In genomic region chr7:27202018-27202740, GRCh38 we compare ENCODE assay signal across 14 cellular contexts. TPM values are rescaled to one million over a fixed set of nuclear protein-coding genes. Genes with fewer than 3 reads are reported as not detected.
DNase-seq lines count a peak whose midpoint lies in the region; ATAC-seq and TF ChIP-seq lines count a peak whose summit lies in the region.
"Had no signal": no experiment of that assay in that cellular context is flagged by ENCODE, and none has a peak within 500 bp of the region (broad histone marks: within the 10 kb centered on the region; RNA-seq: fewer than 3 reads in every experiment).

No MANE protein-coding gene starts in this region.

- H3K4me1 Mint-ChIP-seq in activated T-cell treated with anti-CD3 and anti-CD28 coated beads, Interleukin-2, amount 50 U/mL, for 24 hours (ENCODE audit: low read depth), result peaks cover 40% of the 10 kb centered on the region
- H3K4me1 Mint-ChIP-seq in stimulated activated naive B cell treated with anti-CD40 and anti-IgM and Interleukin-4, amounts not matched to agents 10 μg/mL and 1 μg/mL and 100 μg/mL, for 72 hours, result peaks cover 42 to 60% of the 10 kb centered on the region in 2 donors

- H3K4me3 Mint-ChIP-seq in activated T-cell treated with anti-CD3 and anti-CD28 coated beads, Interleukin-2, amount 50 U/mL, for 24 hours, result peak overlapping the region; percentile 8
- H3K4me3 Mint-ChIP-seq in stimulated activated naive B cell treated with anti-CD40 and anti-IgM and Interleukin-4, amounts not matched to agents 10 μg/mL and 1 μg/mL and 100 μg/mL, for 72 hours, result peak overlapping the region in 1 of 2 donors; percentile 51

- peaks cover 13% of the 10 kb centered on the region for H4K20me1 ChIP-seq in hepatocyte (ENCODE audit: insufficient read depth, poor library complexity, severe bottlenecking)

- no peaks in the 10 kb centered on the region for H3K9me2 ChIP-seq in hepatocyte (replicated peaks; ENCODE audit: insufficient read depth)

- H3K4me2 ChIP-seq in hepatocyte, result peak overlapping the region; percentile 90

- no peaks in the 10 kb centered on the region for H3K36me3 Mint-ChIP-seq in activated T-cell treated with anti-CD3 and anti-CD28 coated beads, Interleukin-2, amount 50 U/mL, for 24 hours (ENCODE audit: low read depth)
- H3K36me3 Mint-ChIP-seq in stimulated activated naive B cell treated with anti-CD40 and anti-IgM and Interleukin-4, amounts not matched to agents 10 μg/mL and 1 μg/mL and 100 μg/mL, for 72 hours, result peaks cover 0 to 5% of the 10 kb centered on the region in 2 donors

- no peak overlapping the region for H2AFZ ChIP-seq in hepatocyte

- no peak for DNase-seq in activated T-cell treated with anti-CD3 and anti-CD28 coated beads, Interleukin-2, amount 50 U/mL, for 24 hours
- DNase-seq in activated T-cell treated with anti-CD3 and anti-CD28 coated beads for 4 hours (no peak), hepatocyte (ENCODE audit: low spot score) (no peak), uterus (no peak)
- no peak for DNase-seq in stimulated activated naive B cell treated with anti-CD40 and anti-IgM and Interleukin-4, amounts not matched to agents 10 μg/mL and 1 μg/mL and 100 μg/mL, for 72 hours
- DNase-seq: effector CD8-positive, alpha-beta T cell; heart right ventricle; T-helper 9 cell had no signal

- ATAC-seq in stimulated activated naive B cell treated with anti-CD40 and anti-IgM and Interleukin-4, amounts not matched to agents 10 μg/mL and 1 μg/mL and 100 μg/mL, for 72 hours (replicated peaks), result no peak
- no peak for ATAC-seq in GM18909 (IDR thresholded peaks at IDR 0.05; ENCODE audit: poor library complexity, unreplicated experiment)

- no peak overlapping the region for H3K27ac Mint-ChIP-seq in activated T-cell treated with anti-CD3 and anti-CD28 coated beads, Interleukin-2, amount 50 U/mL, for 24 hours
- H3K27ac Mint-ChIP-seq in stimulated activated naive B cell treated with anti-CD40 and anti-IgM and Interleukin-4, amounts not matched to agents 10 μg/mL and 1 μg/mL and 100 μg/mL, for 72 hours, result peak overlapping the region; percentile 9

- TF ChIP-seq CTCF in hepatocyte (IDR thresholded peaks at IDR 0.05; ENCODE audit: poor library complexity), result no peak
- no peak for TF ChIP-seq CTCF in uterus (IDR thresholded peaks at IDR 0.05)

- intact Hi-C loops in uterus (cut with DNase I; ENCODE audit: low total_unique reads), result no loop called here

- TF ChIP-seq POLR2A in uterus (IDR thresholded peaks at IDR 0.05), result no peak

- H3K27ac ChIP-seq in hepatocyte, result peak overlapping the region; percentile 82
- H3K27ac ChIP-seq in uterus, result no peak overlapping the region
- H3K27ac ChIP-seq: A549, ascending aorta, heart right ventricle, Peyer's patch had no signal

- H3K36me3 ChIP-seq in hepatocyte (replicated peaks; ENCODE audit: insufficient read depth, low read depth), result no peaks in the 10 kb centered on the region
- no peaks in the 10 kb centered on the region for H3K36me3 ChIP-seq in uterus
- H3K36me3 ChIP-seq: ascending aorta, heart right ventricle, Peyer's patch had no signal

- H3K27me3 Mint-ChIP-seq in activated T-cell treated with anti-CD3 and anti-CD28 coated beads, Interleukin-2, amount 50 U/mL, for 24 hours, result peaks cover 92% of the 10 kb centered on the region
- H3K27me3 Mint-ChIP-seq in stimulated activated naive B cell treated with anti-CD40 and anti-IgM and Interleukin-4, amounts not matched to agents 10 μg/mL and 1 μg/mL and 100 μg/mL, for 72 hours, result peaks cover 87 to 95% of the 10 kb centered on the region in 2 donors

- H3K4me1 ChIP-seq in hepatocyte (ENCODE audit: insufficient read depth) (peaks cover 4% of the 10 kb centered on the region), uterus (peaks cover 0 to 11% of the 10 kb centered on the region in 2 donors)

- H3K79me2 ChIP-seq in hepatocyte, result peaks cover 78% of the 10 kb centered on the region

- H3K9me3 ChIP-seq in hepatocyte (ENCODE audit: low read depth) (no peaks in the 10 kb centered on the region), uterus (no peaks in the 10 kb centered on the region)
- H3K9me3 ChIP-seq: A549, ascending aorta, heart right ventricle had no signal

- WGBS in hepatocyte (ENCODE audit: low lambda C conversion rate, missing lambda C conversion rate), result 17% methylated on average over 27 of the region's 29 CpGs

- no peaks in the 10 kb centered on the region for H3K9me3 Mint-ChIP-seq in activated T-cell treated with anti-CD3 and anti-CD28 coated beads, Interleukin-2, amount 50 U/mL, for 24 hours
- no peaks in the 10 kb centered on the region for H3K9me3 Mint-ChIP-seq in stimulated activated naive B cell treated with anti-CD40 and anti-IgM and Interleukin-4, amounts not matched to agents 10 μg/mL and 1 μg/mL and 100 μg/mL, for 72 hours

- peaks cover 91% of the 10 kb centered on the region for H3K27me3 ChIP-seq in hepatocyte
- peaks cover 46 to 83% of the 10 kb centered on the region in 2 donors for H3K27me3 ChIP-seq in uterus

- H3K4me3 ChIP-seq in hepatocyte (peak overlapping the region; percentile 57), uterus (no peak overlapping the region)
- H3K4me3 ChIP-seq: A549, lung had no signal

RNA-seq across cellular contexts. Expression of gene HOXA13, which starts 2.3 kb away (rescaled TPM):
- 13.0 and 14.2 TPM in 2 replicates for total RNA-seq in hepatocyte
- polyA plus RNA-seq in hepatocyte, result 6.1 and 6.2 TPM in 2 replicates
- total RNA-seq in uterus, result 10 to 100 TPM in 1 of 4 donors, 1 to 10 TPM in 1, under 1 TPM in 2; 0.40 to 27.5 (median 1.1) TPM
- total RNA-seq: ascending aorta, heart right ventricle, lung, Peyer's patch had no signal
- polyA plus RNA-seq: heart right ventricle, lung had no signal

RNA-seq across cellular contexts. Expression of gene HOXA11, which starts 17.1 kb away (rescaled TPM):
- total RNA-seq in hepatocyte, result 6.4 and 9.6 TPM in 2 replicates
- 5.4 and 7.6 TPM in 2 replicates for polyA plus RNA-seq in hepatocyte
- total RNA-seq in uterus, result 10 to 100 TPM; 32.4 to 82.0 (median 57.8) TPM
- total RNA-seq: ascending aorta, heart right ventricle, lung, Peyer's patch had no signal
- polyA plus RNA-seq: heart right ventricle, lung had no signal

RNA-seq across cellular contexts. Expression of gene HOXA10, which starts 28.1 kb away (rescaled TPM):
- total RNA-seq in hepatocyte (9.9 and 15.1 TPM in 2 replicates), uterus (100 to 1,000 TPM in 1 of 4 donors, 10 to 100 TPM in 3; 50.0 to 114 (median 69.0) TPM)
- 7.7 and 8.1 TPM in 2 replicates for polyA plus RNA-seq in hepatocyte
- total RNA-seq: ascending aorta had no signal

RNA-seq across cellular contexts. Expression of gene HOXA9, which starts 36.8 kb away (rescaled TPM):
- 3.6 and 5.9 TPM in 2 replicates for total RNA-seq in hepatocyte
- 3.5 and 4.4 TPM in 2 replicates for polyA plus RNA-seq in hepatocyte
- 10 to 100 TPM in 3 of 4 donors, 1 to 10 TPM in 1; 2.3 to 26.4 (median 22.4) TPM for total RNA-seq in uterus
- total RNA-seq: ascending aorta, heart right ventricle had no signal
- polyA plus RNA-seq: heart right ventricle had no signal

RNA-seq across cellular contexts. Expression of gene EVX1, which starts 40.4 kb away (rescaled TPM):
- 1.1 and 1.6 TPM in 2 replicates for total RNA-seq in hepatocyte
- polyA plus RNA-seq in hepatocyte, result 0.95 and 1.9 TPM in 2 replicates
- total RNA-seq in uterus, result under 1 TPM in 1 of 4 donors, not detected in 3; 0.21 TPM
- total RNA-seq: ascending aorta, heart right ventricle, lung, Peyer's patch, subcutaneous adipose tissue had no signal
- polyA plus RNA-seq: heart right ventricle, lung had no signal
